ENCODE assay signal across 12 cellular contexts in the genomic region with DNA sequence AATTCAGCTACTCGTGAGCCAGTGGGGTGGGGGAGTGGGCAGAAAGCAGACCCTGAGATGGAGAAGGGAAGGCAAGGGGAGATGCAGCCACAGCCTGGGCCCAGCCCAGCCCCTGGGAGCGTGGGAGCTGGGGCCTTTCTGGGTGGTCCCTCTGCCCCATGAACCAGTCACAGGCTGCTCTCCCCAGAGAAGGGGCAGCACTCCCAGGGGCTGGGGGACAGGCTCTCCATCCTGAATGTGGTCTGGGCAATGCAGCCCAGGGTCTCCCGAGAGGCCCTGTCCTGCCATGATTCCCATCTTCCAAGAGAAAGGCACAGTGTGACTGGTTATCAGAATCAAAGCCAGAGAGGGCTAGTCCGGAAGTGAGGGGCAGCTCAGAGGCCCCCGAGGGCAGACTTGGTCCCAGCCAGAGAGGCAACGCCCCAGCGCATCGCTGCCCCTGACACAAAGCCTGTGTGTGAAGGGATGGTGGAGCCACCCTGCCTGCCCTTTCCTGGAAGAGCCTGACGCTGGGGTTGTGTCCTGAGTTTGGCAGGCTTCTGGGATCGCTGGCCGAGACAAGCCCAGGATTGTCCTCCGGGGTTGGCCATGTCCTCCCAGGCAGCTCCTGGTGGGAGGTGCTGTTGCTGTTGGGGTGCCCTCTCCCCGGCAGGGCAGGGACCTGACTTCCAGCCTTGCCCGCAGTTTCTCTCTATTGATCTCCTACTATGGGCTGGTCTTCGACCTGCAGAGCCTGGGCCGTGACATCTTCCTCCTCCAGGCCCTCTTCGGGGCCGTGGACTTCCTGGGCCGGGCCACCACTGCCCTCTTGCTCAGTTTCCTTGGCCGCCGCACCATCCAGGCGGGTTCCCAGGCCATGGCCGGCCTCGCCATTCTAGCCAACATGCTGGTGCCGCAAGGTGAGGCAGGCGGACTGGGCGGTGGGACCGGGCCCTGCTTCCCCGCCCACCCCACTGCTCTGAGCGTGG. TPM values are rescaled to one million over a fixed set of nuclear protein-coding genes. Genes with fewer than 3 reads are reported as not detected.
DNase-seq lines count a peak whose midpoint lies in the region; ATAC-seq and TF ChIP-seq lines count a peak whose summit lies in the region.
"Had no signal": no experiment of that assay in that cellular context is flagged by ENCODE, and none has a peak within 500 bp of the region (broad histone marks: within the 10 kb centered on the region; RNA-seq: fewer than 3 reads in every experiment).

No MANE protein-coding gene starts in this region.

- TF ChIP-seq CTCF in activated CD8-positive, alpha-beta T cell treated with anti-CD3 and anti-CD28 coated beads for 36 hours (IDR thresholded peaks at IDR 0.05) = no peak
- TF ChIP-seq CTCF in WERI-Rb-1 (IDR thresholded peaks at IDR 0.05; ENCODE audit: low read depth, low read length) = no peak

- H3K36me3 ChIP-seq in WERI-Rb-1 (no peaks in the 10 kb centered on the region), iPS-20b (ENCODE audit: insufficient read depth, low read depth, low read length) (no peaks in the 10 kb centered on the region), skeletal muscle satellite cell (ENCODE audit: insufficient read depth, low read length) (no peaks in the 10 kb centered on the region)
- H3K36me3 ChIP-seq: tibial nerve had no signal

- H3K4me3 ChIP-seq in WERI-Rb-1 (ENCODE audit: low read depth, low read length) (no peak overlapping the region), iPS-20b (ENCODE audit: low read length) (peak overlapping the region; percentile 62; the same call in 1 of the 2 replicates), skeletal muscle satellite cell (ENCODE audit: low read length) (no peak overlapping the region)
- H3K4me3 ChIP-seq: tibial nerve had no signal

- H3K9ac ChIP-seq in iPS-20b (ENCODE audit: low read depth, low read length) (peak overlapping the region; percentile 75; the same call in 1 of the 2 replicates), skeletal muscle satellite cell (ENCODE audit: low read depth, low read length) (peak overlapping the region; percentile 54)

- no peak overlapping the region for H3K4me3 Mint-ChIP-seq in activated CD8-positive, alpha-beta T cell treated with anti-CD3 and anti-CD28 coated beads, Interleukin-2, amount 10 ng/mL, durations not matched to agents 7 days and 5 days
- H3K4me3 Mint-ChIP-seq in activated CD8-positive, alpha-beta T cell treated with anti-CD3 and anti-CD28 coated beads for 36 hours = no peak overlapping the region
- H3K4me3 Mint-ChIP-seq: activated naive CD4-positive, alpha-beta T cell treated with anti-CD3 and anti-CD28 coated beads, Interleukin-2, amount 50 U/mL, for 24 hours; natural killer cell treated with Interleukin-12 subunit alpha and Interleukin-12 subunit beta and Interleukin-15 and Interleukin-18, amount 100 ng/mL, for 72 hours had no signal

- intact Hi-C loops in activated CD8-positive, alpha-beta T cell treated with anti-CD3 and anti-CD28 coated beads for 36 hours (cut with micrococcal nuclease) = no loop called here

- no peak for ATAC-seq in activated CD8-positive, alpha-beta T cell treated with anti-CD3 and anti-CD28 coated beads, Interleukin-2, amount 10 ng/mL, durations not matched to agents 7 days and 5 days
- no peak for ATAC-seq in activated CD8-positive, alpha-beta T cell treated with anti-CD3 and anti-CD28 coated beads for 36 hours

- H3K27me3 ChIP-seq in WERI-Rb-1 (ENCODE audit: insufficient read depth, low read depth, severe bottlenecking) (no peaks in the 10 kb centered on the region), iPS-20b (ENCODE audit: insufficient read depth, low read length) (0 out of 2 replicates have a peak, but pooled peaks cover 6% of the 10 kb centered on the region), skeletal muscle satellite cell (ENCODE audit: control insufficient read depth, insufficient read depth, low read length) (peaks cover 15% of the 10 kb centered on the region)
- H3K27me3 ChIP-seq: dorsolateral prefrontal cortex, tibial nerve had no signal

- H3K4me2 ChIP-seq in skeletal muscle satellite cell (ENCODE audit: low read length) = peak overlapping the region; percentile 59

- H3K4me1 Mint-ChIP-seq in activated CD8-positive, alpha-beta T cell treated with anti-CD3 and anti-CD28 coated beads, Interleukin-2, amount 10 ng/mL, durations not matched to agents 7 days and 5 days (ENCODE audit: low read depth) = peaks cover 2% of the 10 kb centered on the region
- H3K4me1 Mint-ChIP-seq in activated CD8-positive, alpha-beta T cell treated with anti-CD3 and anti-CD28 coated beads for 36 hours (ENCODE audit: low read depth) = no peaks in the 10 kb centered on the region

- no peaks in the 10 kb centered on the region for H3K27me3 Mint-ChIP-seq in activated CD8-positive, alpha-beta T cell treated with anti-CD3 and anti-CD28 coated beads, Interleukin-2, amount 10 ng/mL, durations not matched to agents 7 days and 5 days (ENCODE audit: low read depth)
- H3K27me3 Mint-ChIP-seq in activated CD8-positive, alpha-beta T cell treated with anti-CD3 and anti-CD28 coated beads for 36 hours = no peaks in the 10 kb centered on the region
- H3K27me3 Mint-ChIP-seq: activated naive CD4-positive, alpha-beta T cell treated with anti-CD3 and anti-CD28 coated beads, Interleukin-2, amount 50 U/mL, for 24 hours; natural killer cell treated with Interleukin-12 subunit alpha and Interleukin-12 subunit beta and Interleukin-15 and Interleukin-18, amount 100 ng/mL, for 72 hours had no signal

- H3K9me3 Mint-ChIP-seq in activated CD8-positive, alpha-beta T cell treated with anti-CD3 and anti-CD28 coated beads, Interleukin-2, amount 10 ng/mL, durations not matched to agents 7 days and 5 days (ENCODE audit: insufficient read depth) = no peaks in the 10 kb centered on the region
- no peaks in the 10 kb centered on the region for H3K9me3 Mint-ChIP-seq in activated CD8-positive, alpha-beta T cell treated with anti-CD3 and anti-CD28 coated beads for 36 hours
- H3K9me3 Mint-ChIP-seq: activated naive CD4-positive, alpha-beta T cell treated with anti-CD3 and anti-CD28 coated beads, Interleukin-2, amount 50 U/mL, for 24 hours; natural killer cell treated with Interleukin-12 subunit alpha and Interleukin-12 subunit beta and Interleukin-15 and Interleukin-18, amount 100 ng/mL, for 72 hours had no signal

- H3K36me3 Mint-ChIP-seq in activated CD8-positive, alpha-beta T cell treated with anti-CD3 and anti-CD28 coated beads, Interleukin-2, amount 10 ng/mL, durations not matched to agents 7 days and 5 days (ENCODE audit: low read depth) = no peaks in the 10 kb centered on the region
- H3K36me3 Mint-ChIP-seq in activated CD8-positive, alpha-beta T cell treated with anti-CD3 and anti-CD28 coated beads for 36 hours (ENCODE audit: low read depth) = no peaks in the 10 kb centered on the region
- H3K36me3 Mint-ChIP-seq: activated naive CD4-positive, alpha-beta T cell treated with anti-CD3 and anti-CD28 coated beads, Interleukin-2, amount 50 U/mL, for 24 hours; natural killer cell treated with Interleukin-12 subunit alpha and Interleukin-12 subunit beta and Interleukin-15 and Interleukin-18, amount 100 ng/mL, for 72 hours had no signal

- H3K27ac ChIP-seq in WERI-Rb-1 (0 out of 2 replicates have a peak overlapping the region, but pooled peaks have one; percentile 0), iPS-20b (ENCODE audit: low read length) (peak overlapping the region; percentile 34)

- DNase-seq in activated CD8-positive, alpha-beta T cell treated with anti-CD3 and anti-CD28 coated beads, Interleukin-2, amount 10 ng/mL, durations not matched to agents 7 days and 5 days = no peak
- no peak for DNase-seq in activated CD8-positive, alpha-beta T cell treated with anti-CD3 and anti-CD28 coated beads for 36 hours
- DNase-seq in WERI-Rb-1 = no peak
- no peak for DNase-seq in NCI-H2107 treated with DMSO at 0.1 percent for 48 hours (lab: John Stamatoyannopoulos, UW; ENCODE audit: unreplicated experiment)
- no peak for DNase-seq in NCI-H2196 (lab: John Stamatoyannopoulos, UW; ENCODE audit: unreplicated experiment)
- no peak for DNase-seq in hippocampal formation (lab: John Stamatoyannopoulos, UW)

- peaks cover 7% of the 10 kb centered on the region; the same call in 1 of the 2 replicates for H3K4me1 ChIP-seq in iPS-20b (ENCODE audit: insufficient read depth, low read length)
- H3K4me1 ChIP-seq in skeletal muscle satellite cell (ENCODE audit: control insufficient read depth, insufficient read depth, low read length) = peaks cover 11% of the 10 kb centered on the region

- POLR2A ChIA-PET in activated CD8-positive, alpha-beta T cell treated with anti-CD3 and anti-CD28 coated beads, Interleukin-2, amount 10 ng/mL, durations not matched to agents 7 days and 5 days (lab: Charles Lee) = no interaction called here
- POLR2A ChIA-PET in activated CD8-positive, alpha-beta T cell treated with anti-CD3 and anti-CD28 coated beads for 36 hours (lab: Charles Lee) = no interaction called here

- H3K9me3 ChIP-seq in WERI-Rb-1 (ENCODE audit: severe bottlenecking) (no peaks in the 10 kb centered on the region), iPS-20b (ENCODE audit: insufficient read depth, low read depth, low read length) (no peaks in the 10 kb centered on the region), skeletal muscle satellite cell (replicated peaks; ENCODE audit: low read length) (no peaks in the 10 kb centered on the region)
- H3K9me3 ChIP-seq: tibial nerve had no signal

- CTCF ChIA-PET in activated CD8-positive, alpha-beta T cell treated with anti-CD3 and anti-CD28 coated beads, Interleukin-2, amount 10 ng/mL, durations not matched to agents 7 days and 5 days (lab: Charles Lee) = no interaction called here
- CTCF ChIA-PET in activated CD8-positive, alpha-beta T cell treated with anti-CD3 and anti-CD28 coated beads for 36 hours (lab: Charles Lee) = interaction anchor here (0.6 to 0.9 kb wide), 2 partner anchors 7 to 13 kb away, joined by 3 read pairs; no protein-coding TSS in a partner anchor

- H3K27ac Mint-ChIP-seq in activated CD8-positive, alpha-beta T cell treated with anti-CD3 and anti-CD28 coated beads, Interleukin-2, amount 10 ng/mL, durations not matched to agents 7 days and 5 days = peak overlapping the region; percentile 26
- no peak overlapping the region for H3K27ac Mint-ChIP-seq in activated CD8-positive, alpha-beta T cell treated with anti-CD3 and anti-CD28 coated beads for 36 hours
- H3K27ac Mint-ChIP-seq: activated naive CD4-positive, alpha-beta T cell treated with anti-CD3 and anti-CD28 coated beads, Interleukin-2, amount 50 U/mL, for 24 hours; natural killer cell treated with Interleukin-12 subunit alpha and Interleukin-12 subunit beta and Interleukin-15 and Interleukin-18, amount 100 ng/mL, for 72 hours had no signal

RNA-seq across cellular contexts. Expression of gene SLC22A11, which starts 11.5 kb away (rescaled TPM):
- total RNA-seq in activated CD8-positive, alpha-beta T cell treated with anti-CD3 and anti-CD28 coated beads, Interleukin-2, amount 10 ng/mL, durations not matched to agents 7 days and 5 days = not detected
- not detected for total RNA-seq in activated CD8-positive, alpha-beta T cell treated with anti-CD3 and anti-CD28 coated beads for 36 hours
- not detected in 2 replicates for total RNA-seq in skeletal muscle satellite cell (2012; rRNA removed)
- total RNA-seq: natural killer cell treated with Interleukin-12 subunit alpha and Interleukin-12 subunit beta and Interleukin-15 and Interleukin-18, amount 100 ng/mL, for 72 hours; tibial nerve had no signal

RNA-seq across cellular contexts. Expression of gene SLC22A12, which starts 23.8 kb away (rescaled TPM):
- not detected for total RNA-seq in activated CD8-positive, alpha-beta T cell treated with anti-CD3 and anti-CD28 coated beads, Interleukin-2, amount 10 ng/mL, durations not matched to agents 7 days and 5 days
- total RNA-seq in activated CD8-positive, alpha-beta T cell treated with anti-CD3 and anti-CD28 coated beads for 36 hours = not detected
- not detected in 2 replicates for total RNA-seq in skeletal muscle satellite cell (2012; rRNA removed)
- total RNA-seq: dorsolateral prefrontal cortex; natural killer cell treated with Interleukin-12 subunit alpha and Interleukin-12 subunit beta and Interleukin-15 and Interleukin-18, amount 100 ng/mL, for 72 hours had no signal
